Comparison of ENCODE assay signal across 8 cellular contexts in genomic region chr7:152464312-152465117, GRCh38. TPM values are rescaled to one million over a fixed set of nuclear protein-coding genes. Genes with fewer than 3 reads are reported as not detected.
A peak's percentile ranks its signal among the peaks of the same experiment; 100 is the strongest.
DNase-seq lines count a peak whose midpoint lies in the region; ATAC-seq and TF ChIP-seq lines count a peak whose summit lies in the region.

No MANE protein-coding gene starts in this region.

- no peaks in the 10 kb centered on the region for H3K36me3 Mint-ChIP-seq in chondrocyte (ENCODE audit: low read depth)

- DNase-seq in 8988T, result peak; percentile 61
- DNase-seq in GM12865 (ENCODE audit: low read depth), result peak; percentile 92
- DNase-seq in NCI-H146 (lab: John Stamatoyannopoulos, UW), result peak; percentile 82
- peak; percentile 36 for DNase-seq in activated CD4-positive, CD25-positive, alpha-beta regulatory T cell treated with anti-CD3 and anti-CD28 coated beads, Interleukin-2, amount 50 U/mL, for 16 hours (ENCODE audit: low read depth, low spot score)
- DNase-seq in chondrocyte (ENCODE audit: low spot score), result peak; percentile 94
- peak; percentile 71 to 82 for DNase-seq in left colon
- peak; percentile 24 to 50 for DNase-seq in stimulated activated CD4-positive, alpha-beta T cell treated with anti-CD3 and anti-CD28 coated beads, Interleukin-1b, Interleukin-23, amount 100 ng/mL, for 1 hour (ENCODE audit: low read depth in 2 of 2)

- peaks cover 24% of the 10 kb centered on the region for H3K4me1 Mint-ChIP-seq in chondrocyte (ENCODE audit: low read depth)

- H3K4me3 Mint-ChIP-seq in chondrocyte (ENCODE audit: unreplicated experiment), result peak overlapping the region; percentile 84

- H3K4me3 ChIP-seq in GM12865 (ENCODE audit: low read depth, low read length), result peak overlapping the region; percentile 85

- intact Hi-C loops in left colon (cut with DNase I, micrococcal nuclease), result no loop called here

- TF ChIP-seq CTCF in GM12865 (IDR thresholded peaks at IDR 0.05; ENCODE audit: insufficient read depth, low read depth, low read length, missing control alignments), result no peak
- peak; percentile 19 for TF ChIP-seq CTCF in chondrocyte (IDR thresholded peaks at IDR 0.05)

- ATAC-seq in HG02759 (IDR thresholded peaks at IDR 0.05; ENCODE audit: unreplicated experiment), result peak; percentile 45
- ATAC-seq in left colon, result peak; percentile 55

- H3K27me3 Mint-ChIP-seq in chondrocyte (ENCODE audit: low read depth), result no peaks in the 10 kb centered on the region

- H3K27ac Mint-ChIP-seq in chondrocyte (ENCODE audit: unreplicated experiment), result peak overlapping the region; percentile 84

- H3K9me3 Mint-ChIP-seq in chondrocyte (ENCODE audit: low read depth), result no peaks in the 10 kb centered on the region

RNA-seq across cellular contexts. Expression of gene KMT2C, which starts 28.7 kb away (rescaled TPM):
- total RNA-seq in chondrocyte, result 52.0 to 70.1 TPM (median 56.6 TPM) in 3 replicates
- total RNA-seq in left colon, result 10 to 100 TPM; 78.4 to 81.1 TPM

Comparison
In these comparisons a context has a peak if more than half of its experiments do, and no peak if none do; other contexts are left out.
1. Peak in every context shown above with its lines: DNase-seq, ATAC-seq and H3K4me3 ChIP-seq.
2. DNase-seq: peak in every context shown above with its lines; median percentile 94 in chondrocyte; 92 in GM12865; 82 in NCI-H146; 76 in left colon; 61 in 8988T; 37 in stimulated activated CD4-positive, alpha-beta T cell treated with anti-CD3 and anti-CD28 coated beads, Interleukin-1b, Interleukin-23, amount 100 ng/mL, for 1 hour; 36 in activated CD4-positive, CD25-positive, alpha-beta regulatory T cell treated with anti-CD3 and anti-CD28 coated beads, Interleukin-2, amount 50 U/mL, for 16 hours.